8 cellular contexts compared by ENCODE assay signal in genomic region chr17:82228278-82228841, GRCh38. TPM values are rescaled to one million over a fixed set of nuclear protein-coding genes. Genes with fewer than 3 reads are reported as not detected.
DNase-seq lines count a peak whose midpoint lies in the region; ATAC-seq and TF ChIP-seq lines count a peak whose summit lies in the region.

No MANE protein-coding gene starts in this region.

- TF ChIP-seq CTCF in body of pancreas (IDR thresholded peaks at IDR 0.05): no peak

- WGBS in body of pancreas, 2 donors: 28 to 39% methylated on average over 38 to 59 of the region's 63 CpGs

- H3K36me3 Mint-ChIP-seq in CD4-positive, alpha-beta memory T cell: peaks cover 0 to under 1% of the 10 kb centered on the region in 2 donors

- TF ChIP-seq POLR2A in body of pancreas (IDR thresholded peaks at IDR 0.05): peak in 2 of 3 donors; percentile 9 to 37

- H3K9ac ChIP-seq in stomach smooth muscle (ENCODE audit: low read length in 2 of 2): peak overlapping the region in 1 of 2 donors; percentile 42

- DNase-seq in CD4-positive, alpha-beta memory T cell: peak; percentile 66 to 75 (median 69)
- DNase-seq in RPMI8226: peak; percentile 82
- DNase-seq in body of pancreas: peak in 1 of 4 donors; percentile 28
- peak; percentile 84 to 86 for DNase-seq in left colon
- DNase-seq in NCI-H1694 (lab: John Stamatoyannopoulos, UW): no peak

- no peaks in the 10 kb centered on the region for H3K36me3 ChIP-seq in CD4-positive, alpha-beta memory T cell (ENCODE audit: insufficient read depth, low read length)
- H3K36me3 ChIP-seq in body of pancreas (replicated peaks in 1 of 2; ENCODE audit: insufficient read depth in 1 of 2, low read depth in 2 of 2): no peaks in the 10 kb centered on the region
- no peaks in the 10 kb centered on the region for H3K36me3 ChIP-seq in stomach smooth muscle (ENCODE audit: control insufficient read depth in 2 of 2, insufficient read depth in 2 of 2, low read length in 2 of 2)

- no peaks in the 10 kb centered on the region for H3K27me3 ChIP-seq in CD4-positive, alpha-beta memory T cell (ENCODE audit: insufficient read depth, low read length)
- H3K27me3 ChIP-seq in body of pancreas: peaks cover 0 to 20% of the 10 kb centered on the region in 2 donors
- H3K27me3 ChIP-seq in stomach smooth muscle (ENCODE audit: control insufficient read depth in 1 of 2, insufficient read depth in 2 of 2, low read length in 2 of 2): no peaks in the 10 kb centered on the region

- peak overlapping the region; percentile 23 to 74 for H3K4me3 ChIP-seq in CD4-positive, alpha-beta memory T cell (ENCODE audit: low read length in 2 of 2)
- H3K4me3 ChIP-seq in body of pancreas (no peak overlapping the region), stomach smooth muscle (ENCODE audit: low read length in 2 of 2) (peak overlapping the region in 1 of 2 donors; percentile 72)

- intact Hi-C loops in CD4-positive, alpha-beta memory T cell (cut with micrococcal nuclease): loop anchor here (2.0 kb wide), 2 partner anchors 22 to 64 kb away; no protein-coding TSS in a partner anchor
- intact Hi-C loops in body of pancreas (cut with DNase I) (no loop called here), left colon (cut with DNase I, micrococcal nuclease) (no loop called here)

- H3K4me1 ChIP-seq in CD4-positive, alpha-beta memory T cell (ENCODE audit: insufficient read depth, low read length): peaks cover 34% of the 10 kb centered on the region
- H3K4me1 ChIP-seq in body of pancreas (peaks cover 25% of the 10 kb centered on the region), stomach smooth muscle (ENCODE audit: control insufficient read depth, insufficient read depth, low read length) (peaks cover 37% of the 10 kb centered on the region)

- CTCF ChIA-PET in CD4-positive, alpha-beta memory T cell (lab: Charles Lee; ENCODE audit: partially characterized antibody): interaction anchor here (0.9 kb wide), 1 partner anchor 24 kb away, joined by 5 read pairs; no protein-coding TSS in a partner anchor

- H3K27ac ChIP-seq in CD4-positive, alpha-beta memory T cell (ENCODE audit: low read depth, low read length): peak overlapping the region; percentile 81
- peak overlapping the region in 3 of 4 donors; percentile 10 to 80 (median 62) for H3K27ac ChIP-seq in body of pancreas
- H3K27ac ChIP-seq in stomach smooth muscle (ENCODE audit: low read length): peak overlapping the region; percentile 58

- peaks cover 2 to 25% (median 14%) of the 10 kb centered on the region in 4 donors for H3K4me1 Mint-ChIP-seq in CD4-positive, alpha-beta memory T cell

- peak overlapping the region; percentile 78 to 93 (median 91) for H3K27ac Mint-ChIP-seq in CD4-positive, alpha-beta memory T cell

- H3K4me3 Mint-ChIP-seq in CD4-positive, alpha-beta memory T cell: peak overlapping the region; percentile 75 to 89 (median 84)

- ATAC-seq in GM21576 (IDR thresholded peaks at IDR 0.05; ENCODE audit: unreplicated experiment) (peak; percentile 38), body of pancreas (peak; percentile 2), left colon (peak; percentile 38), GM21825 (IDR thresholded peaks at IDR 0.05; ENCODE audit: unreplicated experiment) (no peak)

- no peaks in the 10 kb centered on the region for H3K27me3 Mint-ChIP-seq in CD4-positive, alpha-beta memory T cell

- no peaks in the 10 kb centered on the region for H3K9me3 Mint-ChIP-seq in CD4-positive, alpha-beta memory T cell

- H3K9me3 ChIP-seq in CD4-positive, alpha-beta memory T cell (ENCODE audit: control insufficient read depth in 1 of 2, low read length in 2 of 2): no peaks in the 10 kb centered on the region
- H3K9me3 ChIP-seq in body of pancreas (no peaks in the 10 kb centered on the region), stomach smooth muscle (ENCODE audit: control insufficient read depth in 2 of 2, low read length in 2 of 2) (no peaks in the 10 kb centered on the region)

- POLR2A ChIA-PET in CD4-positive, alpha-beta memory T cell (lab: Charles Lee; ENCODE audit: partially characterized antibody): interaction anchor here (1.0 to 4.2 kb wide), 15 partner anchors 8 to 368 kb away, joined by 3 to 52 read pairs (median 6); partner anchors contain the start of genes CCDC57, CD7 and P4HB

RNA-seq across cellular contexts. Expression of gene SLC16A3, which starts 0.5 kb away (rescaled TPM):
- total RNA-seq in CD4-positive, alpha-beta memory T cell: 10 to 100 TPM; 30.3 to 31.4 TPM
- polyA plus RNA-seq in CD4-positive, alpha-beta memory T cell: 1 to 10 TPM; 1.4 to 5.6 TPM
- total RNA-seq in body of pancreas (1 to 10 TPM; 2.0 to 5.4 TPM), left colon (100 to 1,000 TPM; 112 to 168 TPM)

RNA-seq across cellular contexts. Expression of gene CCDC57, which starts 15.7 kb away (rescaled TPM):
- total RNA-seq in CD4-positive, alpha-beta memory T cell: 10 to 100 TPM; 80.5 to 88.7 TPM
- polyA plus RNA-seq in CD4-positive, alpha-beta memory T cell: 10 to 100 TPM; 41.6 to 43.6 TPM
- total RNA-seq in body of pancreas (10 to 100 TPM; 24.1 to 60.3 TPM), left colon (10 to 100 TPM; 29.6 to 53.4 TPM)

RNA-seq across cellular contexts. Expression of gene CSNK1D, which starts 45.1 kb away (rescaled TPM):
- total RNA-seq in CD4-positive, alpha-beta memory T cell: 100 to 1,000 TPM; 182 TPM
- 10 to 100 TPM; 31.6 to 77.2 TPM for polyA plus RNA-seq in CD4-positive, alpha-beta memory T cell
- total RNA-seq in body of pancreas (100 to 1,000 TPM in 1 of 2 donors, 10 to 100 TPM in 1; 37.6 to 116 TPM), left colon (100 to 1,000 TPM; 165 to 166 TPM)

Comparison
In these comparisons a context has a peak if more than half of its experiments do, and no peak if none do; other contexts are left out.
1. H3K4me3 ChIP-seq: peak in CD4-positive, alpha-beta memory T cell (2 of 2); none in body of pancreas (0 of 2).
2. RNA of gene SLC16A3, which starts 0.5 kb away (total RNA-seq): 112 to 168 TPM in left colon and 30.3 to 31.4 TPM in CD4-positive, alpha-beta memory T cell; 2.0 to 5.4 TPM in body of pancreas; every median in the first group is over 4 times any median in the second.
3. Peak in every context shown above with its lines, with median percentiles within 50 percentile points of each other: H3K27ac ChIP-seq.